13 cellular contexts compared by ENCODE assay signal in genomic region chr2:202090530-202090929, GRCh38. TPM values are rescaled to one million over a fixed set of nuclear protein-coding genes. Genes with fewer than 3 reads are reported as not detected.
"Had no signal": no experiment of that assay in that cellular context is flagged by ENCODE, and none has a peak within 500 bp of the region (broad histone marks: within the 10 kb centered on the region; RNA-seq: fewer than 3 reads in every experiment).

No MANE protein-coding gene starts in this region.

- H3K4me1 ChIP-seq: psoas muscle had no signal

- H3K9me3 ChIP-seq: ascending aorta, psoas muscle had no signal

- ATAC-seq: activated T-helper 17 cell treated with anti-CD3 and anti-CD28 coated beads, Interleukin-2, amount 50 U/mL, for 72 hours; esophagus mucosa; psoas muscle; stimulated activated effector memory CD8-positive, alpha-beta T cell treated with anti-CD3 and anti-CD28 coated beads, Interleukin-12 subunit alpha, Interleukin-12 subunit beta, amount 100 ng/mL, for 72 hours; T-helper 17 cell had no signal

- DNase-seq: activated CD4-positive, alpha-beta T cell treated with anti-CD3 and anti-CD28 coated beads, Interleukin-2, amount 50 U/mL, for 48 hours; activated naive CD4-positive, alpha-beta T cell treated with anti-CD3 and anti-CD28 coated beads, Interleukin-2, amount 10 ng/mL, durations not matched to agents 7 days and 5 days; mesendoderm; psoas muscle; T-helper 17 cell; WERI-Rb-1 had no signal

- H3K27ac ChIP-seq: psoas muscle, WERI-Rb-1 had no signal

- H3K4me3 ChIP-seq: ascending aorta, psoas muscle had no signal

- H3K27me3 ChIP-seq: ascending aorta had no signal

RNA-seq across cellular contexts. Expression of gene KIAA2012, which starts 17.5 kb away (rescaled TPM):
- total RNA-seq: activated T-helper 17 cell treated with anti-CD3 and anti-CD28 coated beads, Interleukin-2, amount 50 U/mL, for 72 hours; bronchial epithelial cell; esophagus mucosa; kidney epithelial cell; lower leg skin; T-helper 17 cell had no signal
